ENCODE assay signal across 27 cellular contexts in genomic region chr13:60174113-60174512, GRCh38. TPM values are rescaled to one million over a fixed set of nuclear protein-coding genes. Genes with fewer than 3 reads are reported as not detected.
A peak's percentile ranks its signal among the peaks of the same experiment; 100 is the strongest.
DNase-seq lines count a peak whose midpoint lies in the region; ATAC-seq, FAIRE-seq and TF ChIP-seq lines count a peak whose summit lies in the region.
"Had no signal": no experiment of that assay in that cellular context is flagged by ENCODE, and none has a peak within 500 bp of the region (broad histone marks: within the 10 kb centered on the region; RNA-seq: fewer than 3 reads in every experiment).

No MANE protein-coding gene starts in this region.

- no peak overlapping the region for H2AK9ac ChIP-seq in IMR-90 (replicated peaks; ENCODE audit: low read depth, low read length, poor library complexity)

- TF ChIP-seq POLR2A in HepG2 (IDR thresholded peaks at IDR 0.05; ENCODE audit: insufficient read depth in 1 of 2, low read depth in 2 of 2, low read length in 2 of 2) (no peak), right lobe of liver (IDR thresholded peaks at IDR 0.05) (no peak), IMR-90 (IDR thresholded peaks at IDR 0.05; ENCODE audit: low read depth, low read length) (no peak), K562 (conservative IDR thresholded peaks at IDR 0.05) (no peak)

- peaks cover 18% of the 10 kb centered on the region for H3K4me1 ChIP-seq in HepG2 (ENCODE audit: insufficient read depth, low read length)
- H3K4me1 ChIP-seq in right lobe of liver = no peaks in the 10 kb centered on the region
- no peaks in the 10 kb centered on the region for H3K4me1 ChIP-seq in IMR-90 (ENCODE audit: control insufficient read depth, insufficient read depth, low read length)
- H3K4me1 ChIP-seq in K562 (replicated peaks in 1 of 2; ENCODE audit: control insufficient read depth in 2 of 2, insufficient read depth in 2 of 2, low read length in 2 of 2) = peaks cover 0 to 4% of the 10 kb centered on the region in 2 experiments; a peak in 2 of 5 replicates
- no peaks in the 10 kb centered on the region for H3K4me1 ChIP-seq in lower lobe of right lung
- no peaks in the 10 kb centered on the region for H3K4me1 ChIP-seq in osteoblast (ENCODE audit: insufficient read depth, low read length)
- H3K4me1 ChIP-seq: BE2C, BLaER1 had no signal

- no peaks in the 10 kb centered on the region for H3K9me3 ChIP-seq in HepG2 (ENCODE audit: low read length)
- H3K9me3 ChIP-seq in right lobe of liver = no peaks in the 10 kb centered on the region
- no peaks in the 10 kb centered on the region for H3K9me3 ChIP-seq in IMR-90 (ENCODE audit: control insufficient read depth, insufficient read depth, low read length)
- H3K9me3 ChIP-seq in K562 (replicated peaks; ENCODE audit: control insufficient read depth, insufficient read depth, low read depth, low read length) = no peaks in the 10 kb centered on the region
- no peaks in the 10 kb centered on the region for H3K9me3 ChIP-seq in lower lobe of right lung
- H3K9me3 ChIP-seq in osteoblast (ENCODE audit: low read depth, low read length) = no peaks in the 10 kb centered on the region
- H3K9me3 ChIP-seq: BE2C, BLaER1, Caco-2 had no signal

- no peak overlapping the region for H3K4ac ChIP-seq in IMR-90 (ENCODE audit: low read depth, low read length)

- no peak overlapping the region for H2AFZ ChIP-seq in HepG2 (ENCODE audit: low read length)
- H2AFZ ChIP-seq in IMR-90 (replicated peaks; ENCODE audit: low read length, poor library complexity) = no peak overlapping the region
- 0 out of 2 replicates have a peak overlapping the region, but pooled peaks have one; percentile 9 for H2AFZ ChIP-seq in K562 (ENCODE audit: low read depth, low read length)
- no peak overlapping the region for H2AFZ ChIP-seq in osteoblast (ENCODE audit: low read length)

- no peak overlapping the region for H3K4me3 ChIP-seq in HepG2 (replicated peaks in 1 of 3; ENCODE audit: insufficient read depth in 1 of 3, low read depth in 2 of 3, low read length in 3 of 3)
- H3K4me3 ChIP-seq in right lobe of liver = no peak overlapping the region
- H3K4me3 ChIP-seq in IMR-90 (ENCODE audit: insufficient read depth, low read depth, low read length) = no peak overlapping the region
- H3K4me3 ChIP-seq in K562 = no peak overlapping the region
- no peak overlapping the region for H3K4me3 ChIP-seq in lower lobe of right lung
- H3K4me3 ChIP-seq in osteoblast (ENCODE audit: insufficient read depth, low read length) = no peak overlapping the region
- H3K4me3 ChIP-seq: BLaER1, GM12878 had no signal

- H3K9me3 Mint-ChIP-seq in stimulated activated naive B cell treated with anti-CD40 and anti-IgM and Interleukin-4, amounts not matched to agents 10 μg/mL and 1 μg/mL and 100 μg/mL, for 72 hours = no peaks in the 10 kb centered on the region
- H3K9me3 Mint-ChIP-seq: CD4-positive, alpha-beta T cell; CD8-positive, alpha-beta T cell had no signal

- 17% methylated on average over 5 of the region's 5 CpGs for WGBS in HepG2 (ENCODE audit: low lambda C conversion rate)
- 66% methylated on average over 5 of the region's 5 CpGs for WGBS in right lobe of liver (ENCODE audit: insufficient coverage, low coverage, low lambda C conversion rate, missing lambda C conversion rate)
- 50% methylated on average over 1 of the region's 5 CpGs; no CpG with 5 or more reads in 1 of the 2 experiments for WGBS in IMR-90 (ENCODE audit: extremely low coverage in 2 of 2, insufficient read length in 1 of 2), 2 experiments
- 37% methylated on average over 5 of the region's 5 CpGs for WGBS in K562 (ENCODE audit: insufficient coverage, low coverage, missing lambda C conversion rate)

- H3K9ac ChIP-seq in HepG2 (ENCODE audit: insufficient read depth, low read depth, low read length) = no peak overlapping the region
- H3K9ac ChIP-seq in IMR-90 (ENCODE audit: low read depth, low read length) = no peak overlapping the region
- no peak overlapping the region for H3K9ac ChIP-seq in K562 (ENCODE audit: insufficient read depth in 1 of 2, low read depth in 2 of 2, low read length in 2 of 2)
- H3K9ac ChIP-seq: BLaER1 had no signal

- no peak overlapping the region for H3K56ac ChIP-seq in IMR-90 (ENCODE audit: extremely low read depth, insufficient read depth, low read length)

- H3K18ac ChIP-seq in IMR-90 (ENCODE audit: low read depth, low read length) = no peak overlapping the region

- no peak overlapping the region for H2BK15ac ChIP-seq in IMR-90 (ENCODE audit: low read depth, low read length)

- no peak for TF ChIP-seq CTCF in HepG2 (CRISPR knock-in tag; IDR thresholded peaks at IDR 0.05)
- no peak for TF ChIP-seq CTCF in right lobe of liver (IDR thresholded peaks at IDR 0.05)
- no peak for TF ChIP-seq CTCF in IMR-90 (conservative IDR thresholded peaks at IDR 0.05; ENCODE audit: low read depth, low read length)
- no peak for TF ChIP-seq CTCF in K562 (IDR thresholded peaks at IDR 0.05 in 2 of 3, conservative IDR thresholded peaks at IDR 0.05 in 1 of 3; ENCODE audit: insufficient read depth in 2 of 3, low read depth in 1 of 3, low read length in 3 of 3)
- TF ChIP-seq CTCF in lower lobe of right lung (IDR thresholded peaks at IDR 0.05) = no peak
- TF ChIP-seq CTCF in osteoblast (IDR thresholded peaks at IDR 0.05; ENCODE audit: extremely low read depth, low read depth, low read length) = no peak

- H3K27me3 ChIP-seq in HepG2 (ENCODE audit: control insufficient read depth in 1 of 2, insufficient read depth in 2 of 2, low read length in 2 of 2) (peaks cover 0 to 5% of the 10 kb centered on the region in 2 experiments; a peak in 2 of 5 replicates), right lobe of liver (no peaks in the 10 kb centered on the region), IMR-90 (ENCODE audit: control insufficient read depth, insufficient read depth, low read length) (0 out of 2 replicates have a peak, but pooled peaks cover 2% of the 10 kb centered on the region), K562 (ENCODE audit: control insufficient read depth in 2 of 2, insufficient read depth in 2 of 2, low read length in 2 of 2) (no peaks in the 10 kb centered on the region), lower lobe of right lung (ENCODE audit: low read depth) (peaks cover 3% of the 10 kb centered on the region), osteoblast (ENCODE audit: insufficient read depth, low read length) (peaks cover 8% of the 10 kb centered on the region)
- H3K27me3 ChIP-seq: BE2C, BLaER1 had no signal

- TF ChIP-seq EP300 in HepG2 (IDR thresholded peaks at IDR 0.05; ENCODE audit: low read depth in 2 of 2, low read length in 2 of 2) = no peak
- no peak for TF ChIP-seq EP300 in HepG2 (CRISPR knock-in tag; IDR thresholded peaks at IDR 0.05; ENCODE audit: borderline replicate concordance)
- TF ChIP-seq EP300 in K562 (IDR thresholded peaks at IDR 0.05; ENCODE audit: low read length) = no peak

- H3K4me1 Mint-ChIP-seq in stimulated activated naive B cell treated with anti-CD40 and anti-IgM and Interleukin-4, amounts not matched to agents 10 μg/mL and 1 μg/mL and 100 μg/mL, for 72 hours = no peaks in the 10 kb centered on the region

- no peak overlapping the region for H2BK120ac ChIP-seq in IMR-90 (ENCODE audit: low read depth, low read length)

- H3K4me2 ChIP-seq in HepG2 (ENCODE audit: low read depth, low read length) (no peak overlapping the region), IMR-90 (ENCODE audit: low read depth, low read length) (no peak overlapping the region), K562 (ENCODE audit: insufficient read depth, low read length) (no peak overlapping the region), osteoblast (ENCODE audit: insufficient read depth, low read length) (no peak overlapping the region)
- H3K4me2 ChIP-seq: BLaER1 had no signal

- no peak overlapping the region for H3K23ac ChIP-seq in IMR-90 (ENCODE audit: low read depth, low read length)

- H3K79me2 ChIP-seq in HepG2 (ENCODE audit: insufficient read depth, low read length) (no peaks in the 10 kb centered on the region), K562 (ENCODE audit: control insufficient read depth, insufficient read depth, low read length) (no peaks in the 10 kb centered on the region), osteoblast (ENCODE audit: insufficient read depth, low read length) (no peaks in the 10 kb centered on the region)

- H4K91ac ChIP-seq in IMR-90 (ENCODE audit: insufficient read depth, low read depth, low read length) = no peak overlapping the region

- intact Hi-C loops in HepG2 (cut with micrococcal nuclease; ENCODE audit: unreplicated experiment) = no loop called here
- intact Hi-C loops in right lobe of liver (cut with DNase I) = no loop called here
- intact Hi-C loops in IMR-90 (cut with micrococcal nuclease) = no loop called here
- intact Hi-C loops in K562 (cut with micrococcal nuclease) = no loop called here
- intact Hi-C loops in lower lobe of right lung (cut with DNase I) = no loop called here

- no peak overlapping the region for H2BK20ac ChIP-seq in IMR-90 (ENCODE audit: low read depth, low read length)

- H3K4me3 Mint-ChIP-seq in stimulated activated naive B cell treated with anti-CD40 and anti-IgM and Interleukin-4, amounts not matched to agents 10 μg/mL and 1 μg/mL and 100 μg/mL, for 72 hours = no peak overlapping the region
- H3K4me3 Mint-ChIP-seq: CD4-positive, alpha-beta T cell; CD8-positive, alpha-beta T cell had no signal

- dilution Hi-C loops in IMR-90 (cut with HindIII; ENCODE audit: low sequenced_read_pairs, unreplicated experiment) = no loop called here

- TF ChIP-seq RAD21 in HepG2 (CRISPR knock-in tag; IDR thresholded peaks at IDR 0.05) = no peak
- TF ChIP-seq RAD21 in IMR-90 (IDR thresholded peaks at IDR 0.05; ENCODE audit: low read length) = no peak
- no peak for TF ChIP-seq RAD21 in K562 (CRISPR knock-in tag; conservative IDR thresholded peaks at IDR 0.05 in 1 of 2, IDR thresholded peaks at IDR 0.05 in 1 of 2)

- no peaks in the 10 kb centered on the region for H3K9me1 ChIP-seq in IMR-90 (ENCODE audit: insufficient read depth, low read length)
- no peaks in the 10 kb centered on the region for H3K9me1 ChIP-seq in K562 (ENCODE audit: control insufficient read depth, insufficient read depth, low read length)

- no peaks in the 10 kb centered on the region for H3K36me3 Mint-ChIP-seq in stimulated activated naive B cell treated with anti-CD40 and anti-IgM and Interleukin-4, amounts not matched to agents 10 μg/mL and 1 μg/mL and 100 μg/mL, for 72 hours
- H3K36me3 Mint-ChIP-seq: CD8-positive, alpha-beta T cell had no signal

- POLR2A ChIA-PET in HepG2 (lab: Yijun Ruan, JAX) (no interaction called here), IMR-90 (lab: Charles Lee; ENCODE audit: unreplicated experiment) (no interaction called here), K562 (lab: Yijun Ruan, JAX) (interaction anchor here (0.5 to 0.8 kb wide), 2 partner anchors 11 to 398 kb away, joined by 3 read pairs; no protein-coding TSS in a partner anchor)

- H3K27ac Mint-ChIP-seq in stimulated activated naive B cell treated with anti-CD40 and anti-IgM and Interleukin-4, amounts not matched to agents 10 μg/mL and 1 μg/mL and 100 μg/mL, for 72 hours = peak overlapping the region; percentile 48
- H3K27ac Mint-ChIP-seq: CD4-positive, alpha-beta T cell; CD8-positive, alpha-beta T cell had no signal

- H4K5ac ChIP-seq in IMR-90 (ENCODE audit: low read depth, low read length) = no peak overlapping the region

- H4K8ac ChIP-seq in IMR-90 (ENCODE audit: low read depth in 2 of 2, low read length in 2 of 2) = no peak overlapping the region

- H2AK5ac ChIP-seq in IMR-90 (ENCODE audit: low read depth, low read length) = no peak overlapping the region

- H3K27me3 Mint-ChIP-seq in stimulated activated naive B cell treated with anti-CD40 and anti-IgM and Interleukin-4, amounts not matched to agents 10 μg/mL and 1 μg/mL and 100 μg/mL, for 72 hours = peaks cover 9 to 26% of the 10 kb centered on the region in 2 donors

- no peaks in the 10 kb centered on the region for H3K36me3 ChIP-seq in HepG2 (replicated peaks in 1 of 2; ENCODE audit: control insufficient read depth in 1 of 2, insufficient read depth in 2 of 2, low read length in 2 of 2)
- H3K36me3 ChIP-seq in right lobe of liver = no peaks in the 10 kb centered on the region
- H3K36me3 ChIP-seq in IMR-90 (ENCODE audit: control insufficient read depth, insufficient read depth, low read length) = no peaks in the 10 kb centered on the region
- H3K36me3 ChIP-seq in K562 (ENCODE audit: control insufficient read depth, insufficient read depth, low read length) = no peaks in the 10 kb centered on the region
- no peaks in the 10 kb centered on the region for H3K36me3 ChIP-seq in lower lobe of right lung
- H3K36me3 ChIP-seq in osteoblast (ENCODE audit: insufficient read depth, low read length) = no peaks in the 10 kb centered on the region
- H3K36me3 ChIP-seq: BE2C, BLaER1 had no signal

- BruUV-seq in HepG2 (replicated peaks; lab: Mats Ljungman, UMichigan) = no TSS peak
- BruUV-seq in IMR-90 (replicated peaks; lab: Mats Ljungman, UMichigan) = no TSS peak
- no TSS peak for BruUV-seq in K562 (replicated peaks; lab: Mats Ljungman, UMichigan)

- H2BK5ac ChIP-seq in IMR-90 (ENCODE audit: low read depth, low read length, poor library complexity, severe bottlenecking) = no peak overlapping the region

- H4K20me1 ChIP-seq in HepG2 (ENCODE audit: insufficient read depth, low read length) = no peaks in the 10 kb centered on the region
- no peaks in the 10 kb centered on the region for H4K20me1 ChIP-seq in IMR-90 (ENCODE audit: insufficient read depth, low read length)
- no peaks in the 10 kb centered on the region for H4K20me1 ChIP-seq in K562 (replicated peaks; ENCODE audit: control insufficient read depth, insufficient read depth, low read length)
- H4K20me1 ChIP-seq in osteoblast (ENCODE audit: insufficient read depth, low read length) = no peaks in the 10 kb centered on the region
- H4K20me1 ChIP-seq: BLaER1 had no signal

- H3K27ac ChIP-seq in HepG2 (ENCODE audit: extremely low read length, insufficient read depth, low read length) = no peak overlapping the region
- H3K27ac ChIP-seq in right lobe of liver = no peak overlapping the region
- H3K27ac ChIP-seq in IMR-90 (ENCODE audit: insufficient read depth, low read length) = no peak overlapping the region
- no peak overlapping the region for H3K27ac ChIP-seq in K562 (ENCODE audit: extremely low read depth, low read depth, low read length)
- H3K27ac ChIP-seq in lower lobe of right lung = no peak overlapping the region
- no peak overlapping the region for H3K27ac ChIP-seq in osteoblast (ENCODE audit: low read depth, low read length)
- H3K27ac ChIP-seq: 22Rv1, BLaER1 had no signal

- ATAC-seq in HepG2 = no peak
- ATAC-seq in right lobe of liver = no peak
- ATAC-seq in IMR-90 (ENCODE audit: low read depth) = no peak
- no peak for ATAC-seq in K562
- no peak for ATAC-seq in stimulated activated naive B cell treated with anti-CD40 and anti-IgM and Interleukin-4, amounts not matched to agents 10 μg/mL and 1 μg/mL and 100 μg/mL, for 72 hours (replicated peaks)
- no peak for ATAC-seq in lower lobe of right lung
- ATAC-seq: CD8-positive, alpha-beta T cell; GM12878 had no signal

- DNase-seq in HepG2 (ENCODE audit: low spot score) = no peak
- no peak for DNase-seq in right lobe of liver
- DNase-seq in IMR-90 = no peak
- DNase-seq in K562 (ENCODE audit: extremely low read depth in 1 of 4, low spot score in 3 of 4) = no peak
- no peak for DNase-seq in stimulated activated naive B cell treated with anti-CD40 and anti-IgM and Interleukin-4, amounts not matched to agents 10 μg/mL and 1 μg/mL and 100 μg/mL, for 72 hours
- DNase-seq in lower lobe of right lung = no peak
- no peak for DNase-seq in osteoblast (ENCODE audit: insufficient read length, low spot score, missing footprints)
- DNase-seq in stimulated activated CD4-positive, alpha-beta T cell treated with anti-CD3 and anti-CD28 coated beads, Interleukin-15, amount 100 ng/mL, for 24 hours = no peak
- DNase-seq: ACHN; BE2C; C1 segment of cervical spinal cord; Caco-2; Calu3; CD4-positive, alpha-beta T cell; CD8-positive, alpha-beta T cell; DMS 273 treated with DMSO at 0.1 percent for 48 hours; DMS153; DMS53; DMS79; DND-41; EL; GDM1 had no signal

- H3K14ac ChIP-seq in IMR-90 (replicated peaks; ENCODE audit: low read depth, low read length) = no peak overlapping the region

- no peak for FAIRE-seq in HepG2 (lab: Jason Lieb, UNC)
- FAIRE-seq in K562 (lab: Jason Lieb, UNC) = no peak
- FAIRE-seq: GM12878, GM12892, GM18507 had no signal

- no peaks in the 10 kb centered on the region for H3K79me1 ChIP-seq in IMR-90 (ENCODE audit: low read depth in 1 of 2, low read length in 2 of 2)

- in situ Hi-C loops in HepG2 (cut with HindIII; ENCODE audit: extremely low pct_ligation_motif_present, low pct_unique_long_range_greater_than_20kb) = no loop called here
- in situ Hi-C loops in IMR-90 (cut with MboI; ENCODE audit: low sequenced_read_pairs) = no loop called here
- in situ Hi-C loops in K562 (cut with MboI) = no loop called here

- CTCF ChIA-PET in HepG2 (lab: Yijun Ruan, JAX; ENCODE audit: low intra/inter-chr PET ratio, low total read pairs) = no interaction called here
- CTCF ChIA-PET in IMR-90 (lab: Yijun Ruan, JAX) = no interaction called here
- CTCF ChIA-PET in K562 (lab: Yijun Ruan, JAX; ENCODE audit: low intra/inter-chr PET ratio) = no interaction called here

RNA-seq across cellular contexts. Expression of gene DIAPH3, which starts 10.4 kb away (rescaled TPM):
- total RNA-seq in HepG2 (2016; rRNA removed; fragmentation: Illumina TruSeq; extraction: Trizol) (9.3 and 10.1 TPM in 2 replicates), right lobe of liver (1 to 10 TPM in 1 of 6 experiments, under 1 TPM in 4, not detected in 1; 0.10 to 1.6 (median 0.93) TPM), IMR-90 (2012; rRNA removed) (9.3 and 16.1 TPM in 2 replicates), K562 (2014; rRNA removed) (9.3 and 10.4 TPM in 2 replicates), K562 (2014; rRNA removed; fragmentation: Illumina TruSeq; extraction: Trizol) (18.2 and 21.4 TPM in 2 replicates), K562 (2015; rRNA removed; fragmentation: Illumina TruSeq; extraction: Trizol) (14.3 and 14.7 TPM in 2 replicates), K562 (2021) (17.1 and 18.7 TPM in 2 replicates), lower lobe of right lung (3.2 TPM), osteoblast (8.3 TPM in 2 replicates)
- total RNA-seq in HepG2 (2016; cell fraction: cytosol; rRNA removed; fragmentation: Illumina TruSeq; extraction: Trizol; ENCODE audit: low read depth) = 4.9 and 5.1 TPM in 2 replicates
- total RNA-seq in HepG2 (2016; cell fraction: insoluble cytoplasmic fraction; rRNA removed; fragmentation: Illumina TruSeq; extraction: Trizol) = 8.1 and 9.9 TPM in 2 replicates
- 4.5 and 4.7 TPM in 2 replicates for total RNA-seq in HepG2 (2016; cell fraction: membrane; rRNA removed; fragmentation: Illumina TruSeq; extraction: Trizol)
- total RNA-seq in HepG2 (2016; cell fraction: nucleus; rRNA removed; fragmentation: Illumina TruSeq; extraction: Trizol) = 23.4 and 24.9 TPM in 2 replicates
- polyA plus RNA-seq in HepG2 (2011; rRNA removed) (1.9 and 4.0 TPM in 2 replicates), IMR-90 (2012; rRNA removed) (8.5 and 8.9 TPM in 2 replicates), K562 (2011; rRNA removed) (12.3 and 16.0 TPM in 2 replicates), K562 (2014; fragmentation: Illumina TruSeq; extraction: Trizol) (14.9 and 17.2 TPM in 2 replicates), K562 (2014; fragmentation: Nextera tagmentation; extraction: Ambion mirVana) (10 to 100 TPM in 1 of 2 experiments, 1 to 10 TPM in 1; 10.0 to 10.6 TPM), K562 (2014; rRNA removed) (8.4 and 9.0 TPM in 2 replicates)
- polyA plus RNA-seq in HepG2 (2011; cell fraction: cytosol; rRNA removed) = 1.8 and 2.1 TPM in 2 replicates
- polyA plus RNA-seq in HepG2 (2011; cell fraction: nucleus; rRNA removed) = 1.9 and 2.5 TPM in 2 replicates
- 2.1 and 5.3 TPM in 2 replicates for polyA plus RNA-seq in HepG2 (2012)
- polyA plus RNA-seq in HepG2 (2016; cell fraction: cytosol; fragmentation: Illumina TruSeq; extraction: Trizol; ENCODE audit: low read depth) = 0.70 and 0.77 TPM in 2 replicates
- 11.9 and 13.0 TPM in 2 replicates for polyA plus RNA-seq in HepG2 (2016; cell fraction: insoluble cytoplasmic fraction; fragmentation: Illumina TruSeq; extraction: Trizol; ENCODE audit: low read depth)
- 1.8 and 1.9 TPM in 2 replicates for polyA plus RNA-seq in HepG2 (2016; cell fraction: membrane; fragmentation: Illumina TruSeq; extraction: Trizol; ENCODE audit: low read depth)
- polyA plus RNA-seq in HepG2 (2016; cell fraction: nucleus; fragmentation: Illumina TruSeq; extraction: Trizol; ENCODE audit: insufficient read depth, low read depth) = 7.8 and 9.6 TPM in 2 replicates
- polyA minus RNA-seq in HepG2 (2011; rRNA and poly(A)+ RNA removed; ENCODE audit: low replicate concordance) = 10.6 and 37.8 TPM in 2 replicates
- polyA minus RNA-seq in HepG2 (2011; cell fraction: cytosol; rRNA and poly(A)+ RNA removed) = 6.7 and 7.4 TPM in 2 replicates
- polyA minus RNA-seq in HepG2 (2011; cell fraction: nucleus; rRNA and poly(A)+ RNA removed) = 25.4 and 43.1 TPM in 2 replicates
- 1.3 and 1.5 TPM in 2 replicates for polyA plus RNA-seq in IMR-90 (2012; cell fraction: cytosol; rRNA removed)
- polyA plus RNA-seq in IMR-90 (2012; cell fraction: nucleus; rRNA removed; ENCODE audit: low replicate concordance) = 1.0 and 5.1 TPM in 2 replicates
- total RNA-seq in K562 (2011; cell fraction: chromatin; rRNA removed; ENCODE audit: low replicate concordance) = 16.1 and 63.3 TPM in 2 replicates
- 10.2 and 15.9 TPM in 2 replicates for total RNA-seq in K562 (2011; cell fraction: nucleolus; rRNA removed)
- total RNA-seq in K562 (2011; cell fraction: nucleoplasm; rRNA removed) = 20.3 and 23.1 TPM in 2 replicates
- polyA plus RNA-seq in K562 (2011; cell fraction: cytosol; rRNA removed) = 3.5 and 6.4 TPM in 2 replicates
- polyA plus RNA-seq in K562 (2011; cell fraction: nucleus; rRNA removed) = 7.0 and 10.8 TPM in 2 replicates
- 10.8 and 16.4 TPM in 2 replicates for polyA plus RNA-seq in K562 (2012)
- polyA minus RNA-seq in K562 (2011; rRNA and poly(A)+ RNA removed) = 47.8 and 52.7 TPM in 2 replicates
- 11.1 and 14.1 TPM in 2 replicates for polyA minus RNA-seq in K562 (2011; cell fraction: cytosol; rRNA and poly(A)+ RNA removed)
- polyA minus RNA-seq in K562 (2011; cell fraction: nucleus; rRNA and poly(A)+ RNA removed) = 38.5 and 55.3 TPM in 2 replicates

Comparison
In these comparisons a context has a peak if more than half of its experiments do, and no peak if none do; other contexts are left out.
1. Of the 241 proteins assayed by ChIP-seq in both HepG2 and K562: peak only in HepG2: MAFK; only in K562: MAFG; in both: MAFF; in neither: 238.